Comparison of ENCODE assay signal across 22 cellular contexts in genomic region chr2:212891580-212891979, GRCh38.
"Had no signal": no experiment of that assay in that cellular context is flagged by ENCODE, and none has a peak within 500 bp of the region (broad histone marks: within the 10 kb centered on the region; RNA-seq: fewer than 3 reads in every experiment).

No MANE protein-coding gene starts in this region.

- H3K27ac Mint-ChIP-seq: activated CD4-positive, alpha-beta T cell treated with anti-CD3 and anti-CD28 coated beads for 36 hours; activated CD4-positive, alpha-beta T cell treated with anti-CD3 and anti-CD28 coated beads, Interleukin-2, amount 10 ng/mL, durations not matched to agents 7 days and 5 days; activated CD8-positive, alpha-beta T cell treated with anti-CD3 and anti-CD28 coated beads, Interleukin-2, amount 10 ng/mL, durations not matched to agents 7 days and 5 days; activated naive CD4-positive, alpha-beta T cell treated with anti-CD3 and anti-CD28 coated beads, Interleukin-2, amount 50 U/mL, for 24 hours; activated naive CD8-positive, alpha-beta T cell treated with anti-CD3 and anti-CD28 coated beads, Interleukin-2, amount 10 ng/mL, durations not matched to agents 7 days and 5 days; activated T-cell treated with anti-CD3 and anti-CD28 coated beads, Interleukin-2, amount 50 U/mL, for 24 hours; activated T-helper 2 cell treated with anti-CD3 and anti-CD28 coated beads, Interferon-gamma antibody, Interleukin-2, Interleukin-4, amounts not matched to agents 10 μg/mL and 5 μg/mL and 100 μg/mL, durations not matched to agents 14 hours and 24 hours and 36 hours had no signal

- H3K4me3 ChIP-seq: body of pancreas, MG63, SJCRH30, SK-N-MC had no signal

- H3K36me3 ChIP-seq: MG63, SJCRH30 had no signal

- FAIRE-seq: bronchial epithelial cell had no signal

- H3K9me3 ChIP-seq: body of pancreas, SJCRH30 had no signal

- H3K27me3 Mint-ChIP-seq: activated CD4-positive, alpha-beta T cell treated with anti-CD3 and anti-CD28 coated beads, Interleukin-2, amount 10 ng/mL, durations not matched to agents 7 days and 5 days; activated naive CD4-positive, alpha-beta T cell treated with anti-CD3 and anti-CD28 coated beads, Interleukin-2, amount 50 U/mL, for 24 hours had no signal

- DNase-seq: activated CD4-positive, alpha-beta T cell treated with anti-CD3 and anti-CD28 coated beads for 36 hours; activated CD4-positive, alpha-beta T cell treated with anti-CD3 and anti-CD28 coated beads, Interleukin-2, amount 10 ng/mL, durations not matched to agents 7 days and 5 days; activated CD4-positive, alpha-beta T cell treated with anti-CD3 and anti-CD28 coated beads, Interleukin-2, amount 50 U/mL, for 48 hours; activated CD8-positive, alpha-beta T cell treated with anti-CD3 and anti-CD28 coated beads, Interleukin-2, amount 10 ng/mL, durations not matched to agents 7 days and 5 days; activated gamma-delta T cell; activated naive CD4-positive, alpha-beta T cell treated with Interleukin-2 at 50 U/mL for 16 hours; activated naive CD8-positive, alpha-beta T cell treated with anti-CD3 and anti-CD28 coated beads, Interleukin-2, amount 10 ng/mL, durations not matched to agents 7 days and 5 days; activated T-cell treated with anti-CD3 and anti-CD28 coated beads, Interleukin-2, amount 50 U/mL, for 24 hours; cerebellar nuclear complex; KG1; MG63; NCI-H1048; NCI-H1105 treated with DMSO at 0.1 percent for 48 hours; NCI-H1436; NCI-H2029; T1000 had no signal

- H3K4me1 ChIP-seq: body of pancreas had no signal

- H3K27me3 ChIP-seq: body of pancreas, MG63, SJCRH30 had no signal

- H3K4me3 Mint-ChIP-seq: activated CD4-positive, alpha-beta T cell treated with anti-CD3 and anti-CD28 coated beads for 36 hours; activated CD4-positive, alpha-beta T cell treated with anti-CD3 and anti-CD28 coated beads, Interleukin-2, amount 10 ng/mL, durations not matched to agents 7 days and 5 days; activated CD8-positive, alpha-beta T cell treated with anti-CD3 and anti-CD28 coated beads, Interleukin-2, amount 10 ng/mL, durations not matched to agents 7 days and 5 days; activated naive CD4-positive, alpha-beta T cell treated with anti-CD3 and anti-CD28 coated beads, Interleukin-2, amount 50 U/mL, for 24 hours; activated naive CD8-positive, alpha-beta T cell treated with anti-CD3 and anti-CD28 coated beads, Interleukin-2, amount 10 ng/mL, durations not matched to agents 7 days and 5 days; activated T-cell treated with anti-CD3 and anti-CD28 coated beads, Interleukin-2, amount 50 U/mL, for 24 hours had no signal

- H3K36me3 Mint-ChIP-seq: activated naive CD4-positive, alpha-beta T cell treated with anti-CD3 and anti-CD28 coated beads, Interleukin-2, amount 50 U/mL, for 24 hours; activated naive CD8-positive, alpha-beta T cell treated with anti-CD3 and anti-CD28 coated beads, Interleukin-2, amount 10 ng/mL, durations not matched to agents 7 days and 5 days had no signal

- H3K4me1 Mint-ChIP-seq: activated CD4-positive, alpha-beta T cell treated with anti-CD3 and anti-CD28 coated beads for 36 hours; activated CD4-positive, alpha-beta T cell treated with anti-CD3 and anti-CD28 coated beads, Interleukin-2, amount 10 ng/mL, durations not matched to agents 7 days and 5 days; activated naive CD4-positive, alpha-beta T cell treated with anti-CD3 and anti-CD28 coated beads, Interleukin-2, amount 50 U/mL, for 24 hours; activated naive CD8-positive, alpha-beta T cell treated with anti-CD3 and anti-CD28 coated beads, Interleukin-2, amount 10 ng/mL, durations not matched to agents 7 days and 5 days had no signal

- H3K9me3 Mint-ChIP-seq: activated CD4-positive, alpha-beta T cell treated with anti-CD3 and anti-CD28 coated beads, Interleukin-2, amount 10 ng/mL, durations not matched to agents 7 days and 5 days had no signal

- H3K27ac ChIP-seq: body of pancreas, SJCRH30, SK-N-MC had no signal
